In genomic region chr21:43789276-43790052, GRCh38 we compare ENCODE assay signal across 8 cellular contexts. TPM values are rescaled to one million over a fixed set of nuclear protein-coding genes. Genes with fewer than 3 reads are reported as not detected.
DNase-seq lines count a peak whose midpoint lies in the region; ATAC-seq and TF ChIP-seq lines count a peak whose summit lies in the region.

Gene RRP1, plus strand, starts transcription at chr21:43789577. Its CDS starts 53 bp downstream, at chr21:43789630.

- in situ Hi-C loops in G401 (cut with HindIII; ENCODE audit: low sequenced_read_pairs): no loop called here

- no peak within 1 kb of the TSS for H4K5ac ChIP-seq in H9 (ENCODE audit: insufficient read length, low read depth, low read length)

- H3K56ac ChIP-seq in H9 (ENCODE audit: insufficient read length, low read depth, low read length): no peak within 1 kb of the TSS

- H4K91ac ChIP-seq in H9 (ENCODE audit: insufficient read length, low read depth, low read length): no peak within 1 kb of the TSS

- TF ChIP-seq CTCF in H9 (conservative IDR thresholded peaks at IDR 0.05): peak; percentile 98
- TF ChIP-seq CTCF in fibroblast of the aortic adventitia (IDR thresholded peaks at IDR 0.05; ENCODE audit: insufficient read depth, low read length): peak; percentile 71
- TF ChIP-seq CTCF in neural cell (IDR thresholded peaks at IDR 0.05; ENCODE audit: poor library complexity, severe bottlenecking): peak; percentile 100

- no peaks in the 10 kb centered on the region for H4K20me1 ChIP-seq in H9 (ENCODE audit: control insufficient read depth, insufficient read depth, insufficient read length)
- no peaks in the 10 kb centered on the region for H4K20me1 ChIP-seq in neural cell (ENCODE audit: insufficient read depth)

- H3K27me3 Mint-ChIP-seq in H9 (ENCODE audit: low read depth): peaks cover 2% of the 10 kb centered on the region; the same call in 1 of the 2 replicates
- no peaks in the 10 kb centered on the region for H3K27me3 Mint-ChIP-seq in stimulated activated naive CD8-positive, alpha-beta T cell treated with anti-CD3 and anti-CD28 coated beads, Interleukin-15, amount 100 ng/mL, for 72 hours

- peak within 1 kb of the TSS; percentile 97 to 99 for H3K4me3 Mint-ChIP-seq in H9
- peak within 1 kb of the TSS; percentile 95 to 99 for H3K4me3 Mint-ChIP-seq in stimulated activated naive CD8-positive, alpha-beta T cell treated with anti-CD3 and anti-CD28 coated beads, Interleukin-15, amount 100 ng/mL, for 72 hours

- no peak within 1 kb of the TSS for H3K4ac ChIP-seq in H9 (ENCODE audit: low read depth, low read length)

- peaks cover 9% of the 10 kb centered on the region for H3K23me2 ChIP-seq in H9 (ENCODE audit: insufficient read length, low read depth, low read length, poor library complexity, severe bottlenecking)

- H3K79me1 ChIP-seq in H9 (ENCODE audit: insufficient read depth, low read depth, low read length, poor library complexity, severe bottlenecking): peaks cover 4% of the 10 kb centered on the region

- H3K9me3 Mint-ChIP-seq in H9: peaks cover 3% of the 10 kb centered on the region in 2 experiments; a peak in 3 of 5 replicates
- no peaks in the 10 kb centered on the region for H3K9me3 Mint-ChIP-seq in stimulated activated naive CD8-positive, alpha-beta T cell treated with anti-CD3 and anti-CD28 coated beads, Interleukin-15, amount 100 ng/mL, for 72 hours

- H3K23ac ChIP-seq in H9 (ENCODE audit: insufficient read length, low read depth, low read length): no peak within 1 kb of the TSS

- H2BK120ac ChIP-seq in H9 (ENCODE audit: low read depth, low read length, poor library complexity, severe bottlenecking): no peak within 1 kb of the TSS

- H3K27ac Mint-ChIP-seq in H9: peak within 1 kb of the TSS; percentile 62 to 98 (median 93); a peak in 5 of 7 replicates
- H3K27ac Mint-ChIP-seq in stimulated activated naive CD8-positive, alpha-beta T cell treated with anti-CD3 and anti-CD28 coated beads, Interleukin-15, amount 100 ng/mL, for 72 hours: peak within 1 kb of the TSS; percentile 98 to 99

- H3K18ac ChIP-seq in H9 (ENCODE audit: insufficient read length, low read depth, low read length): peak within 1 kb of the TSS; percentile 93

- H3K36me3 Mint-ChIP-seq in H9 (ENCODE audit: insufficient read depth in 1 of 3, low read depth in 3 of 3): peaks cover 28 to 44% (median 38%) of the 10 kb centered on the region in 3 experiments

- H3K79me2 ChIP-seq in H9 (ENCODE audit: insufficient read depth, low read length) (peaks cover 14% of the 10 kb centered on the region; the same call in 1 of the 2 replicates), neural cell (replicated peaks; ENCODE audit: insufficient read depth, low read length) (peaks cover 17% of the 10 kb centered on the region)

- no peaks in the 10 kb centered on the region for H3K4me1 ChIP-seq in H9 (ENCODE audit: insufficient read depth, low read length)

- peak within 1 kb of the TSS; percentile 88 for H3K9ac ChIP-seq in H9 (ENCODE audit: extremely low read depth, insufficient read length, low read length)
- H3K9ac ChIP-seq in neural cell (ENCODE audit: low read length): peak within 1 kb of the TSS; percentile 72

- H3K4me2 ChIP-seq in H9 (ENCODE audit: insufficient read depth, insufficient read length, low read length) (peak within 1 kb of the TSS; percentile 93), neural cell (ENCODE audit: low read length) (peak within 1 kb of the TSS; percentile 74)

- H2AFZ ChIP-seq in H9 (ENCODE audit: low read length) (peak within 1 kb of the TSS; percentile 79), neural cell (ENCODE audit: low read depth, low read length) (peak within 1 kb of the TSS; percentile 97)

- H2BK20ac ChIP-seq in H9 (ENCODE audit: low read depth, low read length, poor library complexity, severe bottlenecking): no peak within 1 kb of the TSS

- H3K27me3 ChIP-seq in H9 (ENCODE audit: insufficient read depth, low read length): no peaks in the 10 kb centered on the region
- no peaks in the 10 kb centered on the region for H3K27me3 ChIP-seq in MG63
- no peaks in the 10 kb centered on the region for H3K27me3 ChIP-seq in neural cell (ENCODE audit: insufficient read depth, low read depth, low read length)

- no peak within 1 kb of the TSS for H3K27ac ChIP-seq in H9 (ENCODE audit: insufficient read length, low read depth, low read length)
- peak within 1 kb of the TSS; percentile 72 for H3K27ac ChIP-seq in neural cell (ENCODE audit: low read length)

- TF ChIP-seq RAD21 in neural cell (conservative IDR thresholded peaks at IDR 0.05): peak; percentile 68

- peak; percentile 76 for TF ChIP-seq EP300 in neural cell (conservative IDR thresholded peaks at IDR 0.05; ENCODE audit: poor library complexity, severe bottlenecking)

- H2BK15ac ChIP-seq in H9 (ENCODE audit: low read depth, low read length): no peak within 1 kb of the TSS

- no peak within 1 kb of the TSS for H2BK12ac ChIP-seq in H9 (ENCODE audit: insufficient read length, low read depth, low read length)

- ATAC-seq in stimulated activated naive CD8-positive, alpha-beta T cell treated with anti-CD3 and anti-CD28 coated beads, Interleukin-15, amount 100 ng/mL, for 72 hours: peak; percentile 92

- no peak within 1 kb of the TSS for H2AK5ac ChIP-seq in H9 (ENCODE audit: insufficient read length, low read length)

- H3K9me3 ChIP-seq in H9 (ENCODE audit: control insufficient read depth, low read depth, low read length) (no peaks in the 10 kb centered on the region), MG63 (no peaks in the 10 kb centered on the region), neural cell (ENCODE audit: low read length) (no peaks in the 10 kb centered on the region)

- peaks cover 3 to 11% of the 10 kb centered on the region in 2 experiments for H3K4me1 Mint-ChIP-seq in H9
- peaks cover 43% of the 10 kb centered on the region for H3K4me1 Mint-ChIP-seq in stimulated activated naive CD8-positive, alpha-beta T cell treated with anti-CD3 and anti-CD28 coated beads, Interleukin-15, amount 100 ng/mL, for 72 hours

- peak within 1 kb of the TSS; percentile 95 for H3K14ac ChIP-seq in H9 (ENCODE audit: insufficient read depth, low read length)

- H3F3A ChIP-seq in neural cell (ENCODE audit: insufficient read depth, low read length, poor library complexity, severe bottlenecking): no peaks in the 10 kb centered on the region

- H3T11ph ChIP-seq in H9 (ENCODE audit: low read length): no peak within 1 kb of the TSS

- peaks cover 43% of the 10 kb centered on the region for H3K36me3 ChIP-seq in MG63
- no peaks in the 10 kb centered on the region for H3K36me3 ChIP-seq in neural cell (ENCODE audit: insufficient read depth, low read length)

- DNase-seq in G401 (ENCODE audit: low spot score) (peak; percentile 84), H9 (peak; percentile 91), MG63 (peak; percentile 86), SHP77 (lab: John Stamatoyannopoulos, UW) (peak; percentile 76 to 81), fibroblast of the aortic adventitia (ENCODE audit: low read depth) (peak; percentile 80)
- DNase-seq in activated effector memory CD4-positive, alpha-beta T cell treated with Interleukin-2 at 50 U/mL for 16 hours: peak; percentile 92
- DNase-seq in stimulated activated naive CD8-positive, alpha-beta T cell treated with anti-CD3 and anti-CD28 coated beads, Interleukin-15, amount 100 ng/mL, for 72 hours: peak; percentile 94 to 99

- no peak within 1 kb of the TSS for H4K8ac ChIP-seq in H9 (replicated peaks; ENCODE audit: insufficient read length, low read depth, low read length)

- WGBS in H9 (ENCODE audit: extremely low coverage, insufficient read length, low lambda C conversion rate): no CpG with 5 or more reads among the region's 84 CpGs

- H3K4me3 ChIP-seq in MG63 (peak within 1 kb of the TSS; percentile 93), fibroblast of the aortic adventitia (ENCODE audit: low read depth, low read length) (peak within 1 kb of the TSS; percentile 93), neural cell (ENCODE audit: low read length) (peak within 1 kb of the TSS; percentile 92)

- no peaks in the 10 kb centered on the region for H3K9me2 ChIP-seq in neural cell (ENCODE audit: insufficient read depth, low read length)

- no peak within 1 kb of the TSS for H2BK5ac ChIP-seq in H9 (ENCODE audit: insufficient read length, low read length)

TF ChIP-seq in neural cell, 6 proteins besides CTCF, POLR2A, EP300 and RAD21:
- peak; percentile 68 for TF ChIP-seq REST (IDR thresholded peaks at IDR 0.05; ENCODE audit: borderline replicate concordance)
- TF ChIP-seq EZH2 (IDR thresholded peaks at IDR 0.05; ENCODE audit: borderline replicate concordance, insufficient read depth, low read length, poor library complexity, severe bottlenecking): no peak
- TF ChIP-seq POLR2AphosphoS5 (IDR thresholded peaks at IDR 0.05): peak; percentile 78
- TF ChIP-seq MXI1 (conservative IDR thresholded peaks at IDR 0.05; ENCODE audit: poor library complexity, severe bottlenecking): peak; percentile 99
- peak; percentile 84 for TF ChIP-seq SMC3 (conservative IDR thresholded peaks at IDR 0.05; ENCODE audit: poor library complexity)
- peak; percentile 51 for TF ChIP-seq TAF1 (IDR thresholded peaks at IDR 0.05; ENCODE audit: low read depth)
TF ChIP-seq in neural cell: peak in this region for 5.

RNA-seq across cellular contexts. Expression of gene RRP1, which starts in this region (rescaled TPM):
- 38.6 and 51.2 TPM in 2 replicates for total RNA-seq in G401 (2014; rRNA removed; shearing (Covaris generic))
- total RNA-seq in H9 (2021): 73.3 and 76.7 TPM in 2 replicates
- 72.4 and 109 TPM in 2 replicates for total RNA-seq in MG63 (2014; rRNA removed; shearing (Covaris generic); ENCODE audit: low replicate concordance)
- 18.2 and 23.0 TPM in 2 replicates for total RNA-seq in fibroblast of the aortic adventitia (ENCODE audit: low replicate concordance)
- 31.3 and 35.8 TPM in 2 replicates for polyA plus RNA-seq in neural cell
- 19.9 and 20.5 TPM in 2 replicates for polyA minus RNA-seq in neural cell
